ENCODE assay signal across 28 cellular contexts in genomic region chr20:62664316-62664971, GRCh38. TPM values are rescaled to one million over a fixed set of nuclear protein-coding genes. Genes with fewer than 3 reads are reported as not detected.
A peak's percentile ranks its signal among the peaks of the same experiment; 100 is the strongest.
DNase-seq lines count a peak whose midpoint lies in the region; ATAC-seq, FAIRE-seq and TF ChIP-seq lines count a peak whose summit lies in the region.
"Had no signal": no experiment of that assay in that cellular context is flagged by ENCODE, and none has a peak within 500 bp of the region (broad histone marks: within the 10 kb centered on the region; RNA-seq: fewer than 3 reads in every experiment).

No MANE protein-coding gene starts in this region.

- TF ChIP-seq POLR2A in HepG2 (IDR thresholded peaks at IDR 0.05; ENCODE audit: insufficient read depth in 1 of 2, low read depth in 2 of 2, low read length in 2 of 2) (no peak; a peak in 1 of 4 replicates), right lobe of liver (IDR thresholded peaks at IDR 0.05) (no peak)

- H3K4me1 Mint-ChIP-seq in neural progenitor cell = peaks cover 31% of the 10 kb centered on the region

- intact Hi-C loops in HepG2 (cut with micrococcal nuclease; ENCODE audit: unreplicated experiment) (no loop called here), right lobe of liver (cut with DNase I) (no loop called here)

- peak overlapping the region; percentile 22 for H3K4me3 Mint-ChIP-seq in neural progenitor cell
- H3K4me3 Mint-ChIP-seq: CD4-positive, alpha-beta memory T cell; GM23338 had no signal

- no peak; the same call in 1 of the 2 replicates for TF ChIP-seq CTCF in HepG2 (CRISPR knock-in tag; IDR thresholded peaks at IDR 0.05)
- TF ChIP-seq CTCF in right lobe of liver (IDR thresholded peaks at IDR 0.05) = no peak
- 0 out of 2 replicates have a peak, but pooled peaks have one; percentile 1 for TF ChIP-seq CTCF in WERI-Rb-1 (IDR thresholded peaks at IDR 0.05; ENCODE audit: low read depth, low read length)
- peak; percentile 3 for TF ChIP-seq CTCF in neural progenitor cell (IDR thresholded peaks at IDR 0.05)

- no peak for DNase-seq in HepG2 (ENCODE audit: low spot score)
- no peak for DNase-seq in right lobe of liver
- DNase-seq in WERI-Rb-1 = no peak
- no peak for DNase-seq in neural progenitor cell (ENCODE audit: low spot score)
- no peak for DNase-seq in DMS79 (lab: John Stamatoyannopoulos, UW)
- DNase-seq in activated CD4-positive, alpha-beta T cell treated with anti-CD3 and anti-CD28 coated beads for 1 hour = no peak
- DNase-seq in NCI-H2081 treated with DMSO at 0.1 percent for 48 hours (lab: John Stamatoyannopoulos, UW) = no peak
- no peak for DNase-seq in GOT3 (lab: John Stamatoyannopoulos, UW)
- DNase-seq: C1 segment of cervical spinal cord; CD4-positive, alpha-beta memory T cell; COR-L47; EL; GDM1; HCEC 1CT; Kasumi-1; NCI-H1092 treated with DMSO at 0.1 percent for 48 hours; NCI-H1436; NCI-H187 treated with DMSO at 0.1 percent for 48 hours; NCI-H2107; NCI-H524; NCI-H748 treated with DMSO at 0.1 percent for 48 hours; PC-3; Right ventricle myocardium superior had no signal

- CTCF ChIA-PET in HepG2 (lab: Yijun Ruan, JAX; ENCODE audit: low intra/inter-chr PET ratio, low total read pairs) = no interaction called here

- H3K36me3 Mint-ChIP-seq in neural progenitor cell = no peaks in the 10 kb centered on the region
- H3K36me3 Mint-ChIP-seq: CD4-positive, alpha-beta memory T cell had no signal

- H3K4me1 ChIP-seq in HepG2 (ENCODE audit: insufficient read depth, low read length) = peaks cover 75% of the 10 kb centered on the region
- H3K4me1 ChIP-seq in right lobe of liver = no peaks in the 10 kb centered on the region
- H3K4me1 ChIP-seq in neural progenitor cell = peaks cover 10% of the 10 kb centered on the region

- in situ Hi-C loops in HepG2 (cut with HindIII; ENCODE audit: extremely low pct_ligation_motif_present, low pct_unique_long_range_greater_than_20kb) = no loop called here

- H3K4me3 ChIP-seq in HepG2 (replicated peaks in 1 of 3; ENCODE audit: insufficient read depth in 1 of 3, low read depth in 2 of 3, low read length in 3 of 3) (no peak overlapping the region; a peak in 1 of 6 replicates), right lobe of liver (no peak overlapping the region), WERI-Rb-1 (ENCODE audit: low read depth, low read length) (no peak overlapping the region), neural progenitor cell (no peak overlapping the region)
- H3K4me3 ChIP-seq: GM12878, GM23338, SJSA1 had no signal

- peaks cover 4% of the 10 kb centered on the region for H3K27me3 Mint-ChIP-seq in neural progenitor cell (ENCODE audit: insufficient read depth, low read depth)
- H3K27me3 Mint-ChIP-seq: CD4-positive, alpha-beta memory T cell had no signal

- H3K27ac ChIP-seq in HepG2 (ENCODE audit: extremely low read length, insufficient read depth, low read length) (peak overlapping the region; percentile 8), right lobe of liver (no peak overlapping the region), WERI-Rb-1 (no peak overlapping the region), neural progenitor cell (no peak overlapping the region)
- H3K27ac ChIP-seq: HL-60, SJSA1 had no signal

- H2AFZ ChIP-seq in HepG2 (ENCODE audit: low read length) = no peak overlapping the region
- H2AFZ ChIP-seq in neural progenitor cell (replicated peaks) = no peak overlapping the region
- H2AFZ ChIP-seq: GM23338 had no signal

- peak overlapping the region; percentile 86 for H3K27ac Mint-ChIP-seq in neural progenitor cell
- H3K27ac Mint-ChIP-seq: CD4-positive, alpha-beta memory T cell; GM23338 had no signal

- no peaks in the 10 kb centered on the region for H3K9me3 Mint-ChIP-seq in neural progenitor cell

- no peak for ATAC-seq in HepG2
- no peak for ATAC-seq in right lobe of liver
- ATAC-seq: GM12878, GM23338, PC-3 had no signal

- BruUV-seq in HepG2 (replicated peaks; lab: Mats Ljungman, UMichigan) = TSS peak; percentile 46

- H3K79me2 ChIP-seq in HepG2 (ENCODE audit: insufficient read depth, low read length) = no peaks in the 10 kb centered on the region
- no peaks in the 10 kb centered on the region for H3K79me2 ChIP-seq in neural progenitor cell (ENCODE audit: low read depth)

- WGBS in HepG2 (ENCODE audit: low lambda C conversion rate) = 87% methylated on average over 11 of the region's 11 CpGs
- WGBS in right lobe of liver (ENCODE audit: insufficient coverage, low coverage, low lambda C conversion rate, missing lambda C conversion rate) = 78% methylated on average over 7 of the region's 11 CpGs

- H3K36me3 ChIP-seq in HepG2 (replicated peaks in 1 of 2; ENCODE audit: control insufficient read depth in 1 of 2, insufficient read depth in 2 of 2, low read length in 2 of 2) = peaks cover 3 to 23% of the 10 kb centered on the region in 2 experiments
- no peaks in the 10 kb centered on the region for H3K36me3 ChIP-seq in right lobe of liver
- H3K36me3 ChIP-seq in WERI-Rb-1 = peaks cover 21% of the 10 kb centered on the region
- no peaks in the 10 kb centered on the region for H3K36me3 ChIP-seq in neural progenitor cell

- no peaks in the 10 kb centered on the region for H3F3A ChIP-seq in neural progenitor cell (ENCODE audit: low read depth)

- H3K27me3 ChIP-seq in HepG2 (ENCODE audit: control insufficient read depth in 1 of 2, insufficient read depth in 2 of 2, low read length in 2 of 2) (no peaks in the 10 kb centered on the region), right lobe of liver (no peaks in the 10 kb centered on the region), WERI-Rb-1 (ENCODE audit: insufficient read depth, low read depth, severe bottlenecking) (no peaks in the 10 kb centered on the region), neural progenitor cell (no peaks in the 10 kb centered on the region)
- H3K27me3 ChIP-seq: SJSA1 had no signal

- TF ChIP-seq RAD21 in HepG2 (CRISPR knock-in tag; IDR thresholded peaks at IDR 0.05) = no peak

- H4K20me1 ChIP-seq in HepG2 (ENCODE audit: insufficient read depth, low read length) = no peaks in the 10 kb centered on the region
- H4K20me1 ChIP-seq in neural progenitor cell (ENCODE audit: low read depth) = peaks cover 3% of the 10 kb centered on the region

- H3K4me2 ChIP-seq in HepG2 (ENCODE audit: low read depth, low read length) (peak overlapping the region; percentile 40), neural progenitor cell (no peak overlapping the region)
- H3K4me2 ChIP-seq: GM23338 had no signal

- POLR2A ChIA-PET in HepG2 (lab: Yijun Ruan, JAX) = interaction anchor here (1.3 to 4.6 kb wide), 3 partner anchors 12 to 130 kb away, joined by 4 to 36 read pairs (median 8); no protein-coding TSS in a partner anchor

- H3K9me3 ChIP-seq in HepG2 (ENCODE audit: low read length) (no peaks in the 10 kb centered on the region), right lobe of liver (no peaks in the 10 kb centered on the region), WERI-Rb-1 (ENCODE audit: severe bottlenecking) (no peaks in the 10 kb centered on the region), neural progenitor cell (ENCODE audit: low read depth) (no peaks in the 10 kb centered on the region)
- H3K9me3 ChIP-seq: SJSA1 had no signal

- TF ChIP-seq EP300 in HepG2 (IDR thresholded peaks at IDR 0.05; ENCODE audit: low read depth in 2 of 2, low read length in 2 of 2) (no peak), HepG2 (CRISPR knock-in tag; IDR thresholded peaks at IDR 0.05; ENCODE audit: borderline replicate concordance) (no peak)

- H3K9ac ChIP-seq in HepG2 (ENCODE audit: insufficient read depth, low read depth, low read length) (peak overlapping the region; percentile 16; the same call in 1 of the 2 replicates), neural progenitor cell (no peak overlapping the region)

- FAIRE-seq in HepG2 (lab: Jason Lieb, UNC) = no peak
- FAIRE-seq: A204.1, GM12878 had no signal

RNA-seq across cellular contexts. Expression of gene SLCO4A1, which starts 22.1 kb away (rescaled TPM):
- 23.8 and 55.5 TPM in 2 replicates for total RNA-seq in HepG2 (2016; rRNA removed; fragmentation: Illumina TruSeq; extraction: Trizol)
- total RNA-seq in HepG2 (2016; cell fraction: cytosol; rRNA removed; fragmentation: Illumina TruSeq; extraction: Trizol; ENCODE audit: low read depth) = 21.3 and 22.4 TPM in 2 replicates
- 20.7 and 58.6 TPM in 2 replicates for total RNA-seq in HepG2 (2016; cell fraction: insoluble cytoplasmic fraction; rRNA removed; fragmentation: Illumina TruSeq; extraction: Trizol)
- 31.3 and 32.0 TPM in 2 replicates for total RNA-seq in HepG2 (2016; cell fraction: membrane; rRNA removed; fragmentation: Illumina TruSeq; extraction: Trizol)
- total RNA-seq in HepG2 (2016; cell fraction: nucleus; rRNA removed; fragmentation: Illumina TruSeq; extraction: Trizol) = 55.7 and 65.4 TPM in 2 replicates
- polyA plus RNA-seq in HepG2 (2011; rRNA removed) = 91.3 and 112 TPM in 2 replicates
- polyA plus RNA-seq in HepG2 (2011; cell fraction: cytosol; rRNA removed) = 53.2 and 96.9 TPM in 2 replicates
- polyA plus RNA-seq in HepG2 (2011; cell fraction: nucleus; rRNA removed) = 133 and 239 TPM in 2 replicates
- polyA plus RNA-seq in HepG2 (2012) = 48.1 and 97.6 TPM in 2 replicates
- 14.3 and 17.6 TPM in 2 replicates for polyA plus RNA-seq in HepG2 (2016; cell fraction: cytosol; fragmentation: Illumina TruSeq; extraction: Trizol; ENCODE audit: low read depth)
- 25.9 and 26.2 TPM in 2 replicates for polyA plus RNA-seq in HepG2 (2016; cell fraction: insoluble cytoplasmic fraction; fragmentation: Illumina TruSeq; extraction: Trizol; ENCODE audit: low read depth)
- polyA plus RNA-seq in HepG2 (2016; cell fraction: membrane; fragmentation: Illumina TruSeq; extraction: Trizol; ENCODE audit: low read depth) = 21.9 and 22.4 TPM in 2 replicates
- 114 and 125 TPM in 2 replicates for polyA plus RNA-seq in HepG2 (2016; cell fraction: nucleus; fragmentation: Illumina TruSeq; extraction: Trizol; ENCODE audit: insufficient read depth, low read depth)
- polyA minus RNA-seq in HepG2 (2011; rRNA and poly(A)+ RNA removed; ENCODE audit: low replicate concordance) = 44.0 and 104 TPM in 2 replicates
- 27.7 and 39.2 TPM in 2 replicates for polyA minus RNA-seq in HepG2 (2011; cell fraction: cytosol; rRNA and poly(A)+ RNA removed)
- polyA minus RNA-seq in HepG2 (2011; cell fraction: nucleus; rRNA and poly(A)+ RNA removed) = 31.2 and 42.4 TPM in 2 replicates
- 1 to 10 TPM in 5 of 6 experiments, under 1 TPM in 1; 0.93 to 8.8 (median 4.3) TPM for total RNA-seq in right lobe of liver
- 0.88 and 3.1 TPM in 2 replicates for total RNA-seq in neural progenitor cell (ENCODE audit: low replicate concordance)

RNA-seq across cellular contexts. Expression of gene NTSR1, which starts 44.2 kb away (rescaled TPM):
- total RNA-seq in HepG2 (2016; rRNA removed; fragmentation: Illumina TruSeq; extraction: Trizol) (0.09 TPM in 1 of 2 replicates, not detected in the other), right lobe of liver (under 1 TPM in 4 of 6 experiments, not detected in 2; 0.04 to 0.74 (median 0.09) TPM), neural progenitor cell (ENCODE audit: low replicate concordance) (0.12 and 0.26 TPM in 2 replicates)
- not detected in 2 replicates for total RNA-seq in HepG2 (2016; cell fraction: cytosol; rRNA removed; fragmentation: Illumina TruSeq; extraction: Trizol; ENCODE audit: low read depth)
- 0.04 TPM in 1 of 2 replicates, not detected in the other for total RNA-seq in HepG2 (2016; cell fraction: insoluble cytoplasmic fraction; rRNA removed; fragmentation: Illumina TruSeq; extraction: Trizol)
- 0.09 TPM in 1 of 2 replicates, not detected in the other for total RNA-seq in HepG2 (2016; cell fraction: membrane; rRNA removed; fragmentation: Illumina TruSeq; extraction: Trizol)
- 0.12 TPM in 1 of 2 replicates, not detected in the other for total RNA-seq in HepG2 (2016; cell fraction: nucleus; rRNA removed; fragmentation: Illumina TruSeq; extraction: Trizol)
- 0.12 and 0.17 TPM in 2 replicates for polyA plus RNA-seq in HepG2 (2011; rRNA removed)
- 0.09 and 0.12 TPM in 2 replicates for polyA plus RNA-seq in HepG2 (2011; cell fraction: cytosol; rRNA removed)
- 0.38 and 0.51 TPM in 2 replicates for polyA plus RNA-seq in HepG2 (2011; cell fraction: nucleus; rRNA removed)
- polyA plus RNA-seq in HepG2 (2012) = 0.09 and 0.19 TPM in 2 replicates
- polyA plus RNA-seq in HepG2 (2016; cell fraction: cytosol; fragmentation: Illumina TruSeq; extraction: Trizol; ENCODE audit: low read depth) = not detected in 2 replicates
- 0.08 TPM in 1 of 2 replicates, not detected in the other for polyA plus RNA-seq in HepG2 (2016; cell fraction: insoluble cytoplasmic fraction; fragmentation: Illumina TruSeq; extraction: Trizol; ENCODE audit: low read depth)
- 0.05 TPM in 1 of 2 replicates, not detected in the other for polyA plus RNA-seq in HepG2 (2016; cell fraction: membrane; fragmentation: Illumina TruSeq; extraction: Trizol; ENCODE audit: low read depth)
- 0.35 and 0.41 TPM in 2 replicates for polyA plus RNA-seq in HepG2 (2016; cell fraction: nucleus; fragmentation: Illumina TruSeq; extraction: Trizol; ENCODE audit: insufficient read depth, low read depth)
- polyA minus RNA-seq in HepG2 (2011; rRNA and poly(A)+ RNA removed; ENCODE audit: low replicate concordance) = 0.24 TPM in 1 of 2 replicates, not detected in the other
- not detected in 2 replicates for polyA minus RNA-seq in HepG2 (2011; cell fraction: cytosol; rRNA and poly(A)+ RNA removed)
- 0.12 and 0.13 TPM in 2 replicates for polyA minus RNA-seq in HepG2 (2011; cell fraction: nucleus; rRNA and poly(A)+ RNA removed)
- total RNA-seq: GM12878, Right ventricle myocardium superior, SJSA1 had no signal
- polyA plus RNA-seq: CD4-positive, alpha-beta memory T cell; GM12878 had no signal

Comparison
In these comparisons a context has a peak if more than half of its experiments do, and no peak if none do; other contexts are left out.
1. CTCF ChIP-seq: peak in WERI-Rb-1 (single experiment) and neural progenitor cell (single experiment); none in HepG2 (single experiment) and right lobe of liver (0 of 4).